In the genomic region with DNA sequence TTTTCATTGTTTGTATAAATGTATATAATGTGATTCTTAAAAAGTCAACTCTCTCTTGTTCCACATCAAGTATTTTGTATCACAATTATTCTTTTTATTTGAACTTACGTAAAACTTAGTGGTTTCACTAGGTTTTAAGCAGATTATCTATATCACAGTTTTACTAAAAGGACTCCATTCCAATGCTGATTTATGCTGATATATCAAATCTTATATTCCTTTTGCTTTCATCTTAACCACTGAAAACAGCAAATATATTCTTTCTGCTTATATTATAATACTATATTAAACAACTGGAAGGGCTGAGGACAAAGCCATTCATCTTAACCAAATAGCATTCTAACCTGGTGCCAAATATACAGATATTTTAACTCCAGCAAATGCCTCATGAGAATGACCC, we compare ENCODE assay signal across 36 cellular contexts.
"Had no signal": no experiment of that assay in that cellular context is flagged by ENCODE, and none has a peak within 500 bp of the region (broad histone marks: within the 10 kb centered on the region; RNA-seq: fewer than 3 reads in every experiment).

No MANE protein-coding gene starts in this region.

- H3K27ac Mint-ChIP-seq: activated B cell treated with CpG ODN at 0.5 μM for 24 hours; activated CD4-positive, alpha-beta memory T cell treated with anti-CD3 and anti-CD28 coated beads, Interleukin-2, amount 10 ng/mL, durations not matched to agents 7 days and 5 days; activated CD4-positive, alpha-beta T cell treated with anti-CD3 and anti-CD28 coated beads, Interleukin-2, amount 10 ng/mL, durations not matched to agents 24 days and 14 days; activated CD8-positive, alpha-beta memory T cell treated with anti-CD3 and anti-CD28 coated beads, Interleukin-2, amount 10 ng/mL, durations not matched to agents 7 days and 5 days; activated CD8-positive, alpha-beta T cell treated with anti-CD3 and anti-CD28 coated beads, Interleukin-2, amount 10 ng/mL, durations not matched to agents 7 days and 5 days; activated naive CD4-positive, alpha-beta T cell treated with anti-CD3 and anti-CD28 coated beads, Interleukin-2, amount 10 ng/mL, durations not matched to agents 7 days and 5 days; activated naive CD4-positive, alpha-beta T cell treated with anti-CD3 and anti-CD28 coated beads, Interleukin-2, amount 50 U/mL, for 24 hours; activated naive CD8-positive, alpha-beta T cell; activated naive CD8-positive, alpha-beta T cell treated with anti-CD3 and anti-CD28 coated beads, Interleukin-2, amount 10 ng/mL, durations not matched to agents 7 days and 5 days; activated naive CD8-positive, alpha-beta T cell treated with anti-CD3 and anti-CD28 coated beads, Interleukin-2, amount 50 U/mL, for 24 hours; activated T-cell treated with anti-CD3 and anti-CD28 coated beads, Interleukin-2, amount 50 U/mL, for 24 hours; activated T-helper 2 cell treated with anti-CD3 and anti-CD28 coated beads, Interferon-gamma antibody, Interleukin-2, Interleukin-4, amounts not matched to agents 10 μg/mL and 5 μg/mL and 100 μg/mL, durations not matched to agents 14 hours and 24 hours and 36 hours; brain; T-helper 1 cell treated with Interleukin-12 subunit alpha and Interleukin-12 subunit beta and Interleukin-4 antibody, amounts not matched to agents 30 μg/mL and 1 μg/mL, for 36 hours; T-helper 2 cell treated with Interferon-gamma antibody and Interleukin-4, amounts not matched to agents 5 μg/mL and 100 μg/mL, for 36 hours had no signal

- H3K4me1 ChIP-seq: ascending aorta had no signal

- H3K27ac ChIP-seq: ascending aorta, cardiac muscle cell, VCaP had no signal

- H3K4me1 Mint-ChIP-seq: activated B cell treated with CpG ODN at 0.5 μM for 24 hours; activated CD4-positive, alpha-beta memory T cell treated with anti-CD3 and anti-CD28 coated beads, Interleukin-2, amount 10 ng/mL, durations not matched to agents 7 days and 5 days; activated CD8-positive, alpha-beta memory T cell treated with anti-CD3 and anti-CD28 coated beads, Interleukin-2, amount 10 ng/mL, durations not matched to agents 7 days and 5 days; activated naive CD4-positive, alpha-beta T cell treated with anti-CD3 and anti-CD28 coated beads, Interleukin-2, amount 10 ng/mL, durations not matched to agents 7 days and 5 days; activated naive CD8-positive, alpha-beta T cell treated with anti-CD3 and anti-CD28 coated beads, Interleukin-2, amount 10 ng/mL, durations not matched to agents 7 days and 5 days; activated naive CD8-positive, alpha-beta T cell treated with anti-CD3 and anti-CD28 coated beads, Interleukin-2, amount 50 U/mL, for 24 hours; brain had no signal

- H3K9me3 ChIP-seq: ascending aorta had no signal

- H3K4me3 ChIP-seq: ascending aorta, cardiac muscle cell had no signal

- H3K27me3 ChIP-seq: ascending aorta, cardiac muscle cell had no signal

- H3K9me3 Mint-ChIP-seq: activated B cell treated with CpG ODN at 0.5 μM for 24 hours; activated CD4-positive, alpha-beta memory T cell treated with anti-CD3 and anti-CD28 coated beads, Interleukin-2, amount 10 ng/mL, durations not matched to agents 7 days and 5 days; activated CD4-positive, alpha-beta T cell treated with anti-CD3 and anti-CD28 coated beads, Interleukin-2, amount 10 ng/mL, durations not matched to agents 24 days and 14 days; activated naive CD4-positive, alpha-beta T cell treated with anti-CD3 and anti-CD28 coated beads, Interleukin-2, amount 10 ng/mL, durations not matched to agents 7 days and 5 days; activated naive CD4-positive, alpha-beta T cell treated with anti-CD3 and anti-CD28 coated beads, Interleukin-2, amount 50 U/mL, for 24 hours; activated naive CD8-positive, alpha-beta T cell treated with anti-CD3 and anti-CD28 coated beads, Interleukin-2, amount 10 ng/mL, durations not matched to agents 7 days and 5 days; activated naive CD8-positive, alpha-beta T cell treated with anti-CD3 and anti-CD28 coated beads, Interleukin-2, amount 50 U/mL, for 24 hours; activated T-cell treated with anti-CD3 and anti-CD28 coated beads, Interleukin-2, amount 50 U/mL, for 24 hours; activated T-helper 2 cell treated with anti-CD3 and anti-CD28 coated beads, Interferon-gamma antibody, Interleukin-2, Interleukin-4, amounts not matched to agents 10 μg/mL and 5 μg/mL and 100 μg/mL, durations not matched to agents 14 hours and 24 hours and 36 hours; brain; central memory CD8-positive, alpha-beta T cell; T-helper 1 cell treated with Interleukin-12 subunit alpha and Interleukin-12 subunit beta and Interleukin-4 antibody, amounts not matched to agents 30 μg/mL and 1 μg/mL, for 36 hours; T-helper 2 cell treated with Interferon-gamma antibody and Interleukin-4, amounts not matched to agents 5 μg/mL and 100 μg/mL, for 36 hours had no signal

- H3K4me3 Mint-ChIP-seq: activated B cell treated with CpG ODN at 0.5 μM for 24 hours; activated CD4-positive, alpha-beta memory T cell treated with anti-CD3 and anti-CD28 coated beads, Interleukin-2, amount 10 ng/mL, durations not matched to agents 7 days and 5 days; activated CD4-positive, alpha-beta T cell treated with anti-CD3 and anti-CD28 coated beads, Interleukin-2, amount 10 ng/mL, durations not matched to agents 24 days and 14 days; activated CD8-positive, alpha-beta memory T cell treated with anti-CD3 and anti-CD28 coated beads, Interleukin-2, amount 10 ng/mL, durations not matched to agents 7 days and 5 days; activated CD8-positive, alpha-beta T cell treated with anti-CD3 and anti-CD28 coated beads, Interleukin-2, amount 10 ng/mL, durations not matched to agents 7 days and 5 days; activated naive CD4-positive, alpha-beta T cell treated with anti-CD3 and anti-CD28 coated beads, Interleukin-2, amount 10 ng/mL, durations not matched to agents 7 days and 5 days; activated naive CD4-positive, alpha-beta T cell treated with anti-CD3 and anti-CD28 coated beads, Interleukin-2, amount 50 U/mL, for 24 hours; activated naive CD8-positive, alpha-beta T cell; activated naive CD8-positive, alpha-beta T cell treated with anti-CD3 and anti-CD28 coated beads, Interleukin-2, amount 10 ng/mL, durations not matched to agents 7 days and 5 days; activated naive CD8-positive, alpha-beta T cell treated with anti-CD3 and anti-CD28 coated beads, Interleukin-2, amount 50 U/mL, for 24 hours; activated T-cell treated with anti-CD3 and anti-CD28 coated beads, Interleukin-2, amount 50 U/mL, for 24 hours; brain; central memory CD8-positive, alpha-beta T cell; T-helper 1 cell treated with Interleukin-12 subunit alpha and Interleukin-12 subunit beta and Interleukin-4 antibody, amounts not matched to agents 30 μg/mL and 1 μg/mL, for 36 hours; T-helper 2 cell treated with Interferon-gamma antibody and Interleukin-4, amounts not matched to agents 5 μg/mL and 100 μg/mL, for 36 hours had no signal

- ATAC-seq: activated CD8-positive, alpha-beta memory T cell treated with anti-CD3 and anti-CD28 coated beads, Interleukin-2, amount 10 ng/mL, durations not matched to agents 7 days and 5 days; activated CD8-positive, alpha-beta T cell treated with anti-CD3 and anti-CD28 coated beads, Interleukin-2, amount 10 ng/mL, durations not matched to agents 7 days and 5 days; activated naive CD8-positive, alpha-beta T cell treated with anti-CD3 and anti-CD28 coated beads, Interleukin-2, amount 50 U/mL, for 24 hours had no signal

- FAIRE-seq: bronchial epithelial cell, TTC549 had no signal

- DNase-seq: activated B cell treated with CpG ODN at 0.5 μM for 24 hours; activated CD4-positive, alpha-beta memory T cell treated with anti-CD3 and anti-CD28 coated beads, Interleukin-2, amount 10 ng/mL, durations not matched to agents 7 days and 5 days; activated CD4-positive, alpha-beta T cell treated with anti-CD3 and anti-CD28 coated beads for 4 hours; activated CD4-positive, alpha-beta T cell treated with anti-CD3 and anti-CD28 coated beads, Interleukin-2, amount 10 ng/mL, durations not matched to agents 24 days and 14 days; activated CD4-positive, alpha-beta T cell treated with anti-CD3 and anti-CD28 coated beads, Interleukin-2, amount 50 U/mL, for 48 hours; activated CD4-positive, CD25-positive, alpha-beta regulatory T cell treated with anti-CD3 and anti-CD28 coated beads, Interleukin-2, amount 50 U/mL, for 72 hours; activated CD8-positive, alpha-beta memory T cell treated with anti-CD3 and anti-CD28 coated beads for 24 hours; activated CD8-positive, alpha-beta memory T cell treated with anti-CD3 and anti-CD28 coated beads, Interleukin-2, amount 10 ng/mL, durations not matched to agents 7 days and 5 days; activated CD8-positive, alpha-beta memory T cell treated with anti-CD3 and anti-CD28 coated beads, Interleukin-2, amount 50 U/mL, for 48 hours; activated CD8-positive, alpha-beta T cell treated with anti-CD3 and anti-CD28 coated beads, Interleukin-2, amount 10 ng/mL, durations not matched to agents 7 days and 5 days; activated effector memory CD4-positive, alpha-beta T cell treated with Interleukin-2 at 50 U/mL for 16 hours; activated gamma-delta T cell; activated naive CD4-positive, alpha-beta T cell treated with anti-CD3 and anti-CD28 coated beads, Interleukin-2, amount 10 ng/mL, durations not matched to agents 7 days and 5 days; activated naive CD4-positive, alpha-beta T cell treated with Interleukin-2 at 50 U/mL for 16 hours; activated naive CD8-positive, alpha-beta T cell treated with anti-CD3 and anti-CD28 coated beads, Interleukin-2, amount 10 ng/mL, durations not matched to agents 7 days and 5 days; activated naive CD8-positive, alpha-beta T cell treated with anti-CD3 and anti-CD28 coated beads, Interleukin-2, amount 50 U/mL, for 24 hours; activated T-cell treated with anti-CD3 and anti-CD28 coated beads, Interleukin-2, amount 50 U/mL, for 24 hours; activated T-cell treated with anti-CD3 and anti-CD28 coated beads, Interleukin-2, amount 50 U/mL, for 48 hours; amygdala; anterior cingulate cortex; caudate nucleus; cerebellar nuclear complex; T-helper 2 cell; T-helper 9 cell had no signal

- H3K27me3 Mint-ChIP-seq: activated B cell treated with CpG ODN at 0.5 μM for 24 hours; activated CD4-positive, alpha-beta memory T cell treated with anti-CD3 and anti-CD28 coated beads, Interleukin-2, amount 10 ng/mL, durations not matched to agents 7 days and 5 days; activated CD4-positive, alpha-beta T cell treated with anti-CD3 and anti-CD28 coated beads, Interleukin-2, amount 10 ng/mL, durations not matched to agents 24 days and 14 days; activated CD8-positive, alpha-beta memory T cell treated with anti-CD3 and anti-CD28 coated beads, Interleukin-2, amount 10 ng/mL, durations not matched to agents 7 days and 5 days; activated naive CD4-positive, alpha-beta T cell treated with anti-CD3 and anti-CD28 coated beads, Interleukin-2, amount 10 ng/mL, durations not matched to agents 7 days and 5 days; activated naive CD4-positive, alpha-beta T cell treated with anti-CD3 and anti-CD28 coated beads, Interleukin-2, amount 50 U/mL, for 24 hours; activated naive CD8-positive, alpha-beta T cell; activated naive CD8-positive, alpha-beta T cell treated with anti-CD3 and anti-CD28 coated beads, Interleukin-2, amount 10 ng/mL, durations not matched to agents 7 days and 5 days; activated naive CD8-positive, alpha-beta T cell treated with anti-CD3 and anti-CD28 coated beads, Interleukin-2, amount 50 U/mL, for 24 hours; activated T-cell treated with anti-CD3 and anti-CD28 coated beads, Interleukin-2, amount 50 U/mL, for 24 hours; brain; central memory CD8-positive, alpha-beta T cell had no signal
